1 cellular context compared by ENCODE assay signal in the genomic region with DNA sequence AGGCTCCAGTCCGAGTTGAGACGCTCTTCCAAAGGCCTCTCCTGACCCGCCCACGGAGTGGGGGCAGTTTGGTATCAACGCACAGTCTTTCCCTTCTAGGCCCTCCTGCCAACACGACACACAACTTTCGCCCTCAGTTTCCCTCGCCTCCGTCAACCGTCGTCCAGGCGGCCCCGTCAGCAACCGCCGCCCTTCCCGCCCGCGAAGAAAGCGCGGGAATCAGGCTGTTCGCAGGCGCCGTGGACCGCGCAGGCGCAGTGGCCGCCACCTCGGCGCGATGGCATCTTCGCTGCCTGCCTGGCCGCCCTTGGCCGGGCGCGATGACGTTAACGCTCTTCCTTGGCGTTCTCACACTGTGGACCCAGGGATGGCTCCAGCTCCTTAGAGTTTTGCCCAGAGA.
TF ChIP-seq lines count a peak whose summit lies in the region.

A gene with protein sequence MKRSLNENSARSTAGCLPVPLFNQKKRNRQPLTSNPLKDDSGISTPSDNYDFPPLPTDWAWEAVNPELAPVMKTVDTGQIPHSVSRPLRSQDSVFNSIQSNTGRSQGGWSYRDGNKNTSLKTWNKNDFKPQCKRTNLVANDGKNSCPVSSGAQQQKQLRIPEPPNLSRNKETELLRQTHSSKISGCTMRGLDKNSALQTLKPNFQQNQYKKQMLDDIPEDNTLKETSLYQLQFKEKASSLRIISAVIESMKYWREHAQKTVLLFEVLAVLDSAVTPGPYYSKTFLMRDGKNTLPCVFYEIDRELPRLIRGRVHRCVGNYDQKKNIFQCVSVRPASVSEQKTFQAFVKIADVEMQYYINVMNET (minus strand): TSS at position 221 of the 400 bp plus-strand sequence. CDS start 2,494 bp downstream, outside the sequence.

TF ChIP-seq in H1, 55 proteins besides CTCF, POLR2A, EP300 and RAD21:
- TF ChIP-seq, protein P1, sequence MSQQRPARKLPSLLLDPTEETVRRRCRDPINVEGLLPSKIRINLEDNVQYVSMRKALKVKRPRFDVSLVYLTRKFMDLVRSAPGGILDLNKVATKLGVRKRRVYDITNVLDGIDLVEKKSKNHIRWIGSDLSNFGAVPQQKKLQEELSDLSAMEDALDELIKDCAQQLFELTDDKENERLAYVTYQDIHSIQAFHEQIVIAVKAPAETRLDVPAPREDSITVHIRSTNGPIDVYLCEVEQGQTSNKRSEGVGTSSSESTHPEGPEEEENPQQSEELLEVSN (IDR thresholded peaks at IDR 0.05), result no peak
- TF ChIP-seq CTBP2 (IDR thresholded peaks at IDR 0.05; ENCODE audit: borderline replicate concordance, insufficient read depth, insufficient read length, low read length) (no peak), SP1 (IDR thresholded peaks at IDR 0.05; ENCODE audit: low read depth, low read length) (no peak), SP4 (IDR thresholded peaks at IDR 0.05; ENCODE audit: low read length) (no peak), BRCA1 (IDR thresholded peaks at IDR 0.05; ENCODE audit: low read depth, low read length) (no peak), TEAD4 (IDR thresholded peaks at IDR 0.05; ENCODE audit: low read depth, low read length) (no peak), CHD2 (IDR thresholded peaks at IDR 0.05; ENCODE audit: low read length) (no peak), FOSL1 (IDR thresholded peaks at IDR 0.05; ENCODE audit: insufficient read depth, low read depth, low read length) (no peak), SIN3A (conservative IDR thresholded peaks at IDR 0.05 in 1 of 2, IDR thresholded peaks at IDR 0.05 in 1 of 2; ENCODE audit: low read depth in 1 of 2, low read length in 2 of 2) (no peak), RNF2 (IDR thresholded peaks at IDR 0.05; ENCODE audit: borderline replicate concordance, low read depth, low read length, missing control alignments, poor library complexity, severe bottlenecking) (no peak), GTF2F1 (IDR thresholded peaks at IDR 0.05; ENCODE audit: borderline replicate concordance, low read depth, low read length) (no peak)
